21 cellular contexts compared by ENCODE assay signal in genomic region chr11:78336877-78337553, GRCh38.
DNase-seq lines count a peak whose midpoint lies in the region; ATAC-seq, FAIRE-seq and TF ChIP-seq lines count a peak whose summit lies in the region.
"Had no signal": no experiment of that assay in that cellular context is flagged by ENCODE, and none has a peak within 500 bp of the region (broad histone marks: within the 10 kb centered on the region; RNA-seq: fewer than 3 reads in every experiment).

No MANE protein-coding gene starts in this region.

- H3K27ac ChIP-seq in caudate nucleus (ENCODE audit: low read depth, low read length), result peak overlapping the region; percentile 27

- H3K9me3 Mint-ChIP-seq in nephron progenitor cell (peaks cover 12% of the 10 kb centered on the region), T-cell (no peaks in the 10 kb centered on the region)
- peaks cover 33% of the 10 kb centered on the region for H3K9me3 Mint-ChIP-seq in activated CD4-positive, alpha-beta T cell treated with anti-CD3 and anti-CD28 coated beads, Interleukin-2, amount 10 ng/mL, durations not matched to agents 7 days and 5 days
- H3K9me3 Mint-ChIP-seq: central memory CD8-positive, alpha-beta T cell; effector memory CD8-positive, alpha-beta T cell had no signal

- no peaks in the 10 kb centered on the region for H3K27me3 Mint-ChIP-seq in nephron progenitor cell (ENCODE audit: low read depth, poor library complexity)
- no peaks in the 10 kb centered on the region for H3K27me3 Mint-ChIP-seq in T-cell
- H3K27me3 Mint-ChIP-seq in activated CD4-positive, alpha-beta T cell treated with anti-CD3 and anti-CD28 coated beads, Interleukin-2, amount 10 ng/mL, durations not matched to agents 7 days and 5 days, result peaks cover 1% of the 10 kb centered on the region
- H3K27me3 Mint-ChIP-seq: central memory CD8-positive, alpha-beta T cell had no signal

- H3K27ac Mint-ChIP-seq in nephron progenitor cell, result peak overlapping the region; percentile 13
- no peak overlapping the region for H3K27ac Mint-ChIP-seq in T-cell
- no peak overlapping the region for H3K27ac Mint-ChIP-seq in activated CD4-positive, alpha-beta T cell treated with anti-CD3 and anti-CD28 coated beads, Interleukin-2, amount 10 ng/mL, durations not matched to agents 7 days and 5 days
- H3K27ac Mint-ChIP-seq: effector memory CD8-positive, alpha-beta T cell had no signal

- peak; percentile 81 for FAIRE-seq in GM12892 (lab: Jason Lieb, UNC)

- DNase-seq in A172 (ENCODE audit: low spot score), result peak; percentile 33
- DNase-seq in GM12892 (ENCODE audit: insufficient read length), result no peak
- no peak for DNase-seq in caudate nucleus (lab: John Stamatoyannopoulos, UW)
- DNase-seq in nephron progenitor cell, result no peak
- no peak for DNase-seq in T-cell
- DNase-seq in activated CD4-positive, alpha-beta T cell treated with anti-CD3 and anti-CD28 coated beads, Interleukin-2, amount 10 ng/mL, durations not matched to agents 7 days and 5 days, result no peak
- no peak for DNase-seq in stimulated activated CD4-positive, alpha-beta T cell treated with anti-CD3 and anti-CD28 coated beads, Interleukin-4, amount 100 ng/mL, for 24 hours
- DNase-seq in DMS79 (lab: John Stamatoyannopoulos, UW), result no peak
- DNase-seq: activated gamma-delta T cell; amniotic stem cell; CD8-positive, alpha-beta memory T cell; effector memory CD8-positive, alpha-beta T cell; heart right ventricle; IMR-90; mesendoderm; NCI-H510A; stimulated activated naive CD4-positive, alpha-beta T cell treated with Interleukin-2 at 50 U/mL for 16 hours; upper lobe of left lung had no signal

- no peak for ATAC-seq in T-cell (replicated peaks in 1 of 4)
- ATAC-seq: effector memory CD8-positive, alpha-beta T cell; HCT116 had no signal

- peaks cover 11% of the 10 kb centered on the region for H3K36me3 Mint-ChIP-seq in nephron progenitor cell (ENCODE audit: low read depth)
- no peaks in the 10 kb centered on the region for H3K36me3 Mint-ChIP-seq in T-cell
- H3K36me3 Mint-ChIP-seq in activated CD4-positive, alpha-beta T cell treated with anti-CD3 and anti-CD28 coated beads, Interleukin-2, amount 10 ng/mL, durations not matched to agents 7 days and 5 days (ENCODE audit: low read depth), result peaks cover 41% of the 10 kb centered on the region

- TF ChIP-seq CTCF in nephron progenitor cell (IDR thresholded peaks at IDR 0.05), result no peak

- POLR2A ChIA-PET in T-cell (lab: Charles Lee), result no interaction called here
- POLR2A ChIA-PET in activated CD4-positive, alpha-beta T cell treated with anti-CD3 and anti-CD28 coated beads, Interleukin-2, amount 10 ng/mL, durations not matched to agents 7 days and 5 days (lab: Charles Lee), result interaction anchor here (0.6 kb wide), 1 partner anchor 58 kb away, joined by 4 read pairs; no protein-coding TSS in a partner anchor

- TF ChIP-seq POLR2A in GM12892 (IDR thresholded peaks at IDR 0.05; ENCODE audit: low read depth, low read length), result no peak

- H3K4me3 Mint-ChIP-seq in nephron progenitor cell (no peak overlapping the region), T-cell (no peak overlapping the region)
- no peak overlapping the region for H3K4me3 Mint-ChIP-seq in activated CD4-positive, alpha-beta T cell treated with anti-CD3 and anti-CD28 coated beads, Interleukin-2, amount 10 ng/mL, durations not matched to agents 7 days and 5 days
- H3K4me3 Mint-ChIP-seq: CD8-positive, alpha-beta memory T cell; central memory CD8-positive, alpha-beta T cell; effector memory CD8-positive, alpha-beta T cell; neural crest cell had no signal

- H3K4me1 Mint-ChIP-seq in nephron progenitor cell (peaks cover 5% of the 10 kb centered on the region), T-cell (peaks cover 7 to 25% (median 8%) of the 10 kb centered on the region in 3 donors)
- peaks cover 59% of the 10 kb centered on the region for H3K4me1 Mint-ChIP-seq in activated CD4-positive, alpha-beta T cell treated with anti-CD3 and anti-CD28 coated beads, Interleukin-2, amount 10 ng/mL, durations not matched to agents 7 days and 5 days

- CTCF ChIA-PET in T-cell (lab: Charles Lee), result no interaction called here
- CTCF ChIA-PET in activated CD4-positive, alpha-beta T cell treated with anti-CD3 and anti-CD28 coated beads, Interleukin-2, amount 10 ng/mL, durations not matched to agents 7 days and 5 days (lab: Charles Lee), result interaction anchor here (0.7 to 1.1 kb wide), 3 partner anchors 11 to 228 kb away, joined by 3 to 4 read pairs (median 4); no protein-coding TSS in a partner anchor
